In the genomic region with DNA sequence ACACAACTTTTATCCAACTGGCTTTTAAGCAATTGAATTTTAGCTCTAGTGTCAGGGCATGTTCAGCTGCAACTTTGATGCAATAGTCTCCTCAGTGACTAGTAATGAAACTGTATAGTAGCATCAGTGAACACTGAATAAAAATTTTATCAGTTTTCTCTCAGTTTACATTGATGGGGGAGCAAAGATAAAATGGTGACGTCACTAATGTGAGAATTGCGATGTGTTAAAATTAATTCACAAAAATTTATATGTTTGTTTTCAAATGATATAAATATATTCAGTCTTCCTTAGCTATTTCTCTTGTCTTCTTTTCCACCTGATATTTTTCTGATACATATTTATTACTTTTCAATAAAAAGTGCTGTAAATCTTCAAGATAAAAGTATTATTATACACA, we compare ENCODE assay signal across 28 cellular contexts.
"Had no signal": no experiment of that assay in that cellular context is flagged by ENCODE, and none has a peak within 500 bp of the region (broad histone marks: within the 10 kb centered on the region; RNA-seq: fewer than 3 reads in every experiment).

No MANE protein-coding gene starts in this region.

- H3K27me3 Mint-ChIP-seq: dendritic cell treated with granulocyte-macrophage colony-stimulating factor and Interleukin-4, amounts not matched to agents 40 ng/mL and 50 ng/mL, for 4 days; effector memory CD8-positive, alpha-beta T cell had no signal

- H3K36me3 ChIP-seq: colonic mucosa, esophagus muscularis mucosa, esophagus squamous epithelium, gastrocnemius medialis, gastroesophageal sphincter, heart left ventricle, heart right ventricle had no signal

- FAIRE-seq: colon, endometrium, endothelial cell of umbilical vein had no signal

- H3K27me3 ChIP-seq: colonic mucosa, dorsolateral prefrontal cortex, esophagus muscularis mucosa, esophagus squamous epithelium, foreskin keratinocyte, gastrocnemius medialis, gastroesophageal sphincter, heart left ventricle, heart right ventricle had no signal

- H3K9me3 Mint-ChIP-seq: endodermal cell had no signal

- H3K4me1 Mint-ChIP-seq: endodermal cell had no signal

- H3K27ac Mint-ChIP-seq: dendritic cell treated with granulocyte-macrophage colony-stimulating factor and Interleukin-4, amounts not matched to agents 40 ng/mL and 50 ng/mL, for 4 days; effector memory CD8-positive, alpha-beta T cell; endodermal cell had no signal

- ATAC-seq: effector memory CD8-positive, alpha-beta T cell; esophagus mucosa; foreskin keratinocyte; gastrocnemius medialis; gastroesophageal sphincter; heart left ventricle; heart right ventricle had no signal

- H3K9me3 ChIP-seq: colonic mucosa, esophagus muscularis mucosa, esophagus squamous epithelium, gastrocnemius medialis, gastroesophageal sphincter, heart left ventricle had no signal

- H3K4me3 ChIP-seq: colonic mucosa, coronary artery, dorsolateral prefrontal cortex, esophagus muscularis mucosa, esophagus squamous epithelium, gastrocnemius medialis, gastroesophageal sphincter, heart left ventricle, heart right ventricle had no signal

- DNase-seq: colonic mucosa; cortex of kidney; dermis blood vessel endothelial cell; dorsolateral prefrontal cortex; effector CD4-positive, alpha-beta T cell; effector CD8-positive, alpha-beta T cell; effector memory CD4-positive, alpha-beta T cell; effector memory CD8-positive, alpha-beta T cell; endodermal cell; erythroblast; esophagus squamous epithelium; foreskin fibroblast; foreskin keratinocyte; foreskin melanocyte; gastrocnemius medialis; glutamatergic neuron; head of caudate nucleus; heart left ventricle; heart right ventricle had no signal

- H3K4me1 ChIP-seq: colonic mucosa, esophagus muscularis mucosa, esophagus squamous epithelium, foreskin keratinocyte, gastrocnemius medialis, gastroesophageal sphincter, heart left ventricle, heart right ventricle had no signal

- H3K27ac ChIP-seq: colonic mucosa, coronary artery, dorsolateral prefrontal cortex, epithelial cell of prostate, esophagus muscularis mucosa, esophagus squamous epithelium, foreskin keratinocyte, gastrocnemius medialis, gastroesophageal sphincter, heart left ventricle, heart right ventricle had no signal

- H3K4me3 Mint-ChIP-seq: dendritic cell treated with granulocyte-macrophage colony-stimulating factor and Interleukin-4, amounts not matched to agents 40 ng/mL and 50 ng/mL, for 4 days; effector memory CD8-positive, alpha-beta T cell; endodermal cell had no signal
